8 cellular contexts compared by ENCODE assay signal in the genomic region with DNA sequence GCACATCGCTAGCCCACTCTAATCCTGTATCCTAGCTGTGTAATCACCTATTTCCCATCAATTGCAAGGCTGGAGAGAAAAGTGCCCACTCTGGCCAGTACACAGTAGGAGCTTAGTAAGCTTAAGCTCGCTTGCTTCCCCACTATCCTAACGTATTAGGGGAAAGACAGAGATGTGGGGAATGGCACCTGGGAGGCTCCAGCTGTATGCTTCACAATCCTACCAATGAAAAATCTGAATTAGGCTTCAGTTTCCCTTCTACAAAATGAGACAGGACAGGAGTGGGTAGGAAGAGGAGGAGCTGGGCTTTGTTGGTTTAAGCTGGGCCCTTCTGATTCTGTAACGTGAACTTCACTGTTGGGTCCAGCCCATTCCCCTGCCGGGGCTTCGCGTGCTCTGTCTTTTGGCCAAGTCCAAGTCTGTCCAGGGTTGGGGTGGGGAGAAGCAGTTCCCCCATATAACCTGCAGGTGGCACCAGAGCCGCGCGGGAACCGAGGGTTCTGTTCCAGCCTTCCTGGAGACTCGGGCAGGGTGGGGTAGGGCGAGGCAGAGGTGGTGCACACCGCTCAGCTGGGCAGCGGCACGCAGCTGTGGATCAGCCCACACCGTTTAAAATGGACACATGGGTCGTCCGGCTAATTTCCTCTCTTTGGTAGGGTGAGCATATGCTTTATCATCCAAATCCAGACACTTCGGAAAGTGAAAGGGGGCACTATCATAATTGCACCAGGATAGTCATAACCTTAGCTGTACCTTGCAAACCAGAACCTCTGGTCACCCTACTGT.
A peak's percentile ranks its signal among the peaks of the same experiment; 100 is the strongest.
DNase-seq lines count a peak whose midpoint lies in the region; ATAC-seq and TF ChIP-seq lines count a peak whose summit lies in the region.

No MANE protein-coding gene starts in this region.

- intact Hi-C loops in A673 (cut with micrococcal nuclease; ENCODE audit: unreplicated experiment): loop anchor here (2.0 to 5.0 kb wide), 3 partner anchors 57 to 284 kb away; no protein-coding TSS in a partner anchor
- intact Hi-C loops in esophagus squamous epithelium (cut with DNase I): no loop called here

- no peaks in the 10 kb centered on the region for H3K36me3 ChIP-seq in A673 (ENCODE audit: insufficient read depth, low read length, poor library complexity, severe bottlenecking)
- H3K36me3 ChIP-seq in OCI-LY3 (replicated peaks; ENCODE audit: low read depth, low read length): no peaks in the 10 kb centered on the region
- H3K36me3 ChIP-seq in esophagus squamous epithelium: no peaks in the 10 kb centered on the region

- POLR2A ChIA-PET in A673 (lab: Charles Lee; ENCODE audit: low non-redundant PET): no interaction called here

- H2AFZ ChIP-seq in OCI-LY3 (ENCODE audit: low read depth, low read length): peak overlapping the region; percentile 73

- TF ChIP-seq CTCF in A673 (conservative IDR thresholded peaks at IDR 0.05; ENCODE audit: low read depth, low read length) (peak; percentile 94), OCI-LY3 (IDR thresholded peaks at IDR 0.05; ENCODE audit: low read depth, low read length) (peak; percentile 94), esophagus squamous epithelium (IDR thresholded peaks at IDR 0.05) (peak; percentile 82 to 98 (median 96))

- CTCF ChIA-PET in A673 (lab: Charles Lee): interaction anchor here (0.6 to 0.8 kb wide), 2 partner anchors 140 to 149 kb away, joined by 3 to 20 read pairs; no protein-coding TSS in a partner anchor

- H3K4me2 ChIP-seq in OCI-LY3 (ENCODE audit: low read length): peak overlapping the region; percentile 82

- H3K27me3 ChIP-seq in A673 (replicated peaks; ENCODE audit: insufficient read depth, low read depth, low read length, poor library complexity) (no peaks in the 10 kb centered on the region), OCI-LY3 (ENCODE audit: low read depth, low read length) (peaks cover 25% of the 10 kb centered on the region), esophagus squamous epithelium (peaks cover 0 to 3% (median 0%) of the 10 kb centered on the region in 4 donors)

- no peaks in the 10 kb centered on the region for H3K79me2 ChIP-seq in OCI-LY3 (ENCODE audit: low read length)

- no peaks in the 10 kb centered on the region for H3K36me3 Mint-ChIP-seq in natural killer cell treated with Interleukin-12 subunit alpha and Interleukin-12 subunit beta and Interleukin-15 and Interleukin-18, amount 100 ng/mL, for 72 hours
- no peaks in the 10 kb centered on the region for H3K36me3 Mint-ChIP-seq in stimulated activated memory B cell treated with anti-CD40 and anti-IgM and Interleukin-4, amounts not matched to agents 10 μg/mL and 1 μg/mL and 100 μg/mL, for 72 hours

- H3K27ac ChIP-seq in A673 (ENCODE audit: low read depth, low read length, poor library complexity, severe bottlenecking) (no peak overlapping the region), OCI-LY3 (ENCODE audit: low read length) (no peak overlapping the region), esophagus squamous epithelium (no peak overlapping the region)

- no peak overlapping the region for H3K27ac Mint-ChIP-seq in natural killer cell treated with Interleukin-12 subunit alpha and Interleukin-12 subunit beta and Interleukin-15 and Interleukin-18, amount 100 ng/mL, for 72 hours
- no peak overlapping the region for H3K27ac Mint-ChIP-seq in stimulated activated memory B cell treated with anti-CD40 and anti-IgM and Interleukin-4, amounts not matched to agents 10 μg/mL and 1 μg/mL and 100 μg/mL, for 72 hours

- no TSS peak for BruUV-seq in A673 (replicated peaks; lab: Mats Ljungman, UMichigan)

- peaks cover 4 to 16% of the 10 kb centered on the region in 2 donors for H3K4me1 Mint-ChIP-seq in natural killer cell treated with Interleukin-12 subunit alpha and Interleukin-12 subunit beta and Interleukin-15 and Interleukin-18, amount 100 ng/mL, for 72 hours (ENCODE audit: low read depth in 2 of 2)
- H3K4me1 Mint-ChIP-seq in stimulated activated memory B cell treated with anti-CD40 and anti-IgM and Interleukin-4, amounts not matched to agents 10 μg/mL and 1 μg/mL and 100 μg/mL, for 72 hours: peaks cover 18% of the 10 kb centered on the region

- H4K20me1 ChIP-seq in OCI-LY3 (ENCODE audit: insufficient read depth, low read length): no peaks in the 10 kb centered on the region

- 8 to 15% methylated on average over 11 to 12 of the region's 20 CpGs for WGBS in esophagus squamous epithelium, 2 donors

- no peaks in the 10 kb centered on the region for H3K9me3 ChIP-seq in A673 (ENCODE audit: low read depth, low read length, poor library complexity, severe bottlenecking)
- no peaks in the 10 kb centered on the region for H3K9me3 ChIP-seq in OCI-LY3 (ENCODE audit: insufficient read depth, low read length)
- H3K9me3 ChIP-seq in esophagus squamous epithelium: no peaks in the 10 kb centered on the region

- ATAC-seq in GM18498 (IDR thresholded peaks at IDR 0.05; ENCODE audit: unreplicated experiment) (peak; percentile 88), HG03571 (IDR thresholded peaks at IDR 0.05; ENCODE audit: unreplicated experiment) (peak; percentile 79)
- peak; percentile 95 to 96 for ATAC-seq in natural killer cell treated with Interleukin-12 subunit alpha and Interleukin-12 subunit beta and Interleukin-15 and Interleukin-18, amount 100 ng/mL, for 72 hours
- ATAC-seq in stimulated activated memory B cell treated with anti-CD40 and anti-IgM and Interleukin-4, amounts not matched to agents 10 μg/mL and 1 μg/mL and 100 μg/mL, for 72 hours: peak; percentile 95

- H3K4me3 ChIP-seq in A673 (ENCODE audit: low read depth, low read length, poor library complexity, severe bottlenecking) (peak overlapping the region; percentile 35), OCI-LY3 (ENCODE audit: low read length) (peak overlapping the region; percentile 73), esophagus squamous epithelium (peak overlapping the region in 2 of 4 donors; percentile 23 to 44)

- TF ChIP-seq POLR2A in esophagus squamous epithelium (IDR thresholded peaks at IDR 0.05): no peak

- H3K27me3 Mint-ChIP-seq in natural killer cell treated with Interleukin-12 subunit alpha and Interleukin-12 subunit beta and Interleukin-15 and Interleukin-18, amount 100 ng/mL, for 72 hours: peaks cover 30 to 37% of the 10 kb centered on the region in 2 donors
- peaks cover 44% of the 10 kb centered on the region for H3K27me3 Mint-ChIP-seq in stimulated activated memory B cell treated with anti-CD40 and anti-IgM and Interleukin-4, amounts not matched to agents 10 μg/mL and 1 μg/mL and 100 μg/mL, for 72 hours

- no peaks in the 10 kb centered on the region for H3K4me1 ChIP-seq in A673 (ENCODE audit: insufficient read depth, low read length, poor library complexity, severe bottlenecking)
- peaks cover 28% of the 10 kb centered on the region for H3K4me1 ChIP-seq in OCI-LY3 (ENCODE audit: low read length)
- peaks cover 0 to 9% (median 0%) of the 10 kb centered on the region in 3 donors for H3K4me1 ChIP-seq in esophagus squamous epithelium

- peak; percentile 80 for DNase-seq in A673 (ENCODE audit: low spot score)
- DNase-seq in activated T-cell treated with anti-CD3 and anti-CD28 coated beads for 48 hours (ENCODE audit: low read depth): peak; percentile 76
- DNase-seq in esophagus squamous epithelium (lab: John Stamatoyannopoulos, UW): no peak
- peak; percentile 77 for DNase-seq in natural killer cell treated with Interleukin-12 subunit alpha and Interleukin-12 subunit beta and Interleukin-15 and Interleukin-18, amount 100 ng/mL, for 72 hours (ENCODE audit: low spot score)

- no peaks in the 10 kb centered on the region for H3K9me3 Mint-ChIP-seq in natural killer cell treated with Interleukin-12 subunit alpha and Interleukin-12 subunit beta and Interleukin-15 and Interleukin-18, amount 100 ng/mL, for 72 hours
- H3K9me3 Mint-ChIP-seq in stimulated activated memory B cell treated with anti-CD40 and anti-IgM and Interleukin-4, amounts not matched to agents 10 μg/mL and 1 μg/mL and 100 μg/mL, for 72 hours: no peaks in the 10 kb centered on the region

- no peak overlapping the region for H3K4me3 Mint-ChIP-seq in natural killer cell treated with Interleukin-12 subunit alpha and Interleukin-12 subunit beta and Interleukin-15 and Interleukin-18, amount 100 ng/mL, for 72 hours
- peak overlapping the region; percentile 50 for H3K4me3 Mint-ChIP-seq in stimulated activated memory B cell treated with anti-CD40 and anti-IgM and Interleukin-4, amounts not matched to agents 10 μg/mL and 1 μg/mL and 100 μg/mL, for 72 hours

- peak overlapping the region; percentile 28 for H3K9ac ChIP-seq in OCI-LY3 (ENCODE audit: low read length)
